In genomic region chr11:32830413-32830738, GRCh38 we compare ENCODE assay signal across 8 cellular contexts. TPM values are rescaled to one million over a fixed set of nuclear protein-coding genes. Genes with fewer than 3 reads are reported as not detected.
DNase-seq lines count a peak whose midpoint lies in the region; ATAC-seq and TF ChIP-seq lines count a peak whose summit lies in the region.

No MANE protein-coding gene starts in this region.

- no peak for TF ChIP-seq CTCF in GM13977 (IDR thresholded peaks at IDR 0.05; ENCODE audit: extremely low read depth, insufficient read depth, missing control alignments)
- no peak for TF ChIP-seq CTCF in VCaP (conservative IDR thresholded peaks at IDR 0.05)
- no peak for TF ChIP-seq CTCF in right atrium auricular region (IDR thresholded peaks at IDR 0.05)

- DNase-seq in GM13977 (ENCODE audit: low spot score) (peak; percentile 46), right atrium auricular region (ENCODE audit: low spot score) (no peak), skeletal muscle cell (ENCODE audit: low read depth) (no peak), midbrain (lab: John Stamatoyannopoulos, UW) (no peak), NCI-H1092 treated with DMSO at 0.1 percent for 48 hours (lab: John Stamatoyannopoulos, UW) (no peak)

- H3K4me3 ChIP-seq in right atrium auricular region (peak overlapping the region; percentile 46 to 63), skeletal muscle cell (ENCODE audit: low read depth, low read length) (peak overlapping the region; percentile 54)

- no peaks in the 10 kb centered on the region for H3K9me3 ChIP-seq in right atrium auricular region

- H3K27ac ChIP-seq in VCaP (peak overlapping the region; percentile 49; the same call in 1 of the 2 replicates), right atrium auricular region (peak overlapping the region in 1 of 2 donors; percentile 57)

- in situ Hi-C loops in GM13977 (cut with MboI; ENCODE audit: low pct_unique_long_range_greater_than_20kb, low sequenced_read_pairs, unreplicated experiment) = loop anchor here (10.0 kb wide), 1 partner anchor 64 kb away; the partner anchor contains the start of gene QSER1

- peaks cover 0 to 8% of the 10 kb centered on the region in 2 donors for H3K4me1 ChIP-seq in right atrium auricular region

- H3K36me3 ChIP-seq in right atrium auricular region = no peaks in the 10 kb centered on the region

- H3K27me3 ChIP-seq in right atrium auricular region = peaks cover 0 to 5% of the 10 kb centered on the region in 2 donors

- ATAC-seq in HG03064 (IDR thresholded peaks at IDR 0.05; ENCODE audit: low read depth, unreplicated experiment) (peak; percentile 9), GM21423 (IDR thresholded peaks at IDR 0.05; ENCODE audit: unreplicated experiment) (no peak)

RNA-seq across cellular contexts. Expression of gene PRRG4, which starts 0.6 kb away (rescaled TPM):
- total RNA-seq in right atrium auricular region = 1 to 10 TPM; 1.4 to 2.7 TPM

RNA-seq across cellular contexts. Expression of gene CCDC73, which starts 35.9 kb away (rescaled TPM):
- total RNA-seq in right atrium auricular region = not detected
